ENCODE assay signal across 27 cellular contexts in genomic region chr2:130243359-130243758, GRCh38. TPM values are rescaled to one million over a fixed set of nuclear protein-coding genes. Genes with fewer than 3 reads are reported as not detected.
"Had no signal": no experiment of that assay in that cellular context is flagged by ENCODE, and none has a peak within 500 bp of the region (broad histone marks: within the 10 kb centered on the region; RNA-seq: fewer than 3 reads in every experiment).

No MANE protein-coding gene starts in this region.

- H3K36me3 ChIP-seq: Peyer's patch, SJCRH30 had no signal

- H3K9me3 ChIP-seq: Peyer's patch, SJCRH30 had no signal

- H3K4me3 ChIP-seq: PC-9, Peyer's patch, SJCRH30 had no signal

- H3K4me2 ChIP-seq: KMS-11, PC-9 had no signal

- H2AFZ ChIP-seq: PC-9 had no signal

- H3K4me1 ChIP-seq: Peyer's patch, SJCRH30 had no signal

- H3K27me3 ChIP-seq: Peyer's patch, SJCRH30 had no signal

- ATAC-seq: Right ventricle myocardium inferior, SK-N-SH treated with all-trans-retinoic acid at 6 μM for 48 hours had no signal

- H3K27ac ChIP-seq: HL-60, KMS-11, PC-9, Peyer's patch, SJCRH30 had no signal

- H3K9ac ChIP-seq: KMS-11 had no signal

- FAIRE-seq: HTR-8/SVneo had no signal

- DNase-seq: Kasumi-1, MM.1S, NCI-H1092 treated with DMSO at 0.1 percent for 48 hours, NCI-H1436, NCI-H187, NCI-H2029, NCI-H2081 treated with DMSO at 0.1 percent for 48 hours, NCI-H2171, NCI-H226, NCI-H446, NCI-H510A, NCI-H524 treated with DMSO at 0.1 percent for 48 hours, NCI-H69, NCI-H774, PC-9, Peyer's patch, SHP77 treated with DMSO at 0.1 percent for 48 hours, SJCRH30, T-helper 1 cell had no signal

RNA-seq across cellular contexts. Expression of gene TUBA3E, which starts 45.1 kb away (rescaled TPM):
- total RNA-seq: M059J, OCI-LY7, PC-9, Peyer's patch, RPMI7951, SJCRH30 had no signal
